Comparison of ENCODE assay signal across 9 cellular contexts in the genomic region with DNA sequence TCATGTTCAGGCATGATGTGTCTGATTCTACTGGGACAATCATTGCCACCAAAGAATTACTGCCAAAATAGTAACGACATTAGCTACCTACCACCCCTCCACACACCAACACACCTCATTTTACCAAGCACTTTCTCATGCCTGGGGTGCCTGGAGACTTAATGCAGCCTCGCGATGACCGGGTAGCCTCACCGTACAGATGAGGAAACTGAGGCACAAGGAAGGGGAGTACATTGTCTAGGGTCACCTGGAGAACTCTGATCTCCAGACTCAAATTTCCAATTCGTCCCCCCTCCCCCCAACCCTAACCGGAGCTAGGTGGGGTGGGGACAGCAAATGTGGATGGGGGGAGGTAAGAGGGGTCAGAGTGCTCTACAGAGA. TPM values are rescaled to one million over a fixed set of nuclear protein-coding genes. Genes with fewer than 3 reads are reported as not detected.
DNase-seq lines count a peak whose midpoint lies in the region; ATAC-seq and TF ChIP-seq lines count a peak whose summit lies in the region.
"Had no signal": no experiment of that assay in that cellular context is flagged by ENCODE, and none has a peak within 500 bp of the region (broad histone marks: within the 10 kb centered on the region; RNA-seq: fewer than 3 reads in every experiment).

No MANE protein-coding gene starts in this region.

- peaks cover 13% of the 10 kb centered on the region for H3K27me3 Mint-ChIP-seq in activated naive CD4-positive, alpha-beta T cell treated with anti-CD3 and anti-CD28 coated beads, Interleukin-2, amount 50 U/mL, for 24 hours
- peaks cover 84% of the 10 kb centered on the region for H3K27me3 Mint-ChIP-seq in activated naive CD4-positive, alpha-beta T cell treated with anti-CD3 and anti-CD28 coated beads, Interleukin-2, amount 10 ng/mL, durations not matched to agents 7 days and 5 days
- peaks cover 48% of the 10 kb centered on the region for H3K27me3 Mint-ChIP-seq in dendritic cell treated with granulocyte-macrophage colony-stimulating factor and Interleukin-4, amounts not matched to agents 40 ng/mL and 50 ng/mL, for 4 days

- no peak for TF ChIP-seq EP300 in transverse colon (IDR thresholded peaks at IDR 0.05; ENCODE audit: low read depth)

- H3K4me1 ChIP-seq in transverse colon = peaks cover 27 to 46% (median 38%) of the 10 kb centered on the region in 4 donors

- H3K4me3 Mint-ChIP-seq in activated naive CD4-positive, alpha-beta T cell treated with anti-CD3 and anti-CD28 coated beads, Interleukin-2, amount 50 U/mL, for 24 hours = peak overlapping the region; percentile 52
- no peak overlapping the region for H3K4me3 Mint-ChIP-seq in activated naive CD4-positive, alpha-beta T cell treated with anti-CD3 and anti-CD28 coated beads, Interleukin-2, amount 10 ng/mL, durations not matched to agents 7 days and 5 days
- peak overlapping the region; percentile 21 for H3K4me3 Mint-ChIP-seq in dendritic cell treated with granulocyte-macrophage colony-stimulating factor and Interleukin-4, amounts not matched to agents 40 ng/mL and 50 ng/mL, for 4 days

- intact Hi-C loops in dendritic cell treated with granulocyte-macrophage colony-stimulating factor and Interleukin-4, amounts not matched to agents 40 ng/mL and 50 ng/mL, for 4 days (cut with micrococcal nuclease) = loop anchor here (1.0 to 5.0 kb wide), 4 partner anchors 25 to 187 kb away; no protein-coding TSS in a partner anchor
- intact Hi-C loops in transverse colon (cut with DNase I; ENCODE audit: low total_unique reads) = loop anchor here (2.0 kb wide), 1 partner anchor 69 kb away; no protein-coding TSS in a partner anchor

- peaks cover 25% of the 10 kb centered on the region for H3K4me1 Mint-ChIP-seq in activated naive CD4-positive, alpha-beta T cell treated with anti-CD3 and anti-CD28 coated beads, Interleukin-2, amount 50 U/mL, for 24 hours
- peaks cover 34% of the 10 kb centered on the region for H3K4me1 Mint-ChIP-seq in activated naive CD4-positive, alpha-beta T cell treated with anti-CD3 and anti-CD28 coated beads, Interleukin-2, amount 10 ng/mL, durations not matched to agents 7 days and 5 days
- peaks cover 31% of the 10 kb centered on the region for H3K4me1 Mint-ChIP-seq in dendritic cell treated with granulocyte-macrophage colony-stimulating factor and Interleukin-4, amounts not matched to agents 40 ng/mL and 50 ng/mL, for 4 days (ENCODE audit: low read depth)

- DNase-seq in activated naive CD4-positive, alpha-beta T cell treated with anti-CD3 and anti-CD28 coated beads, Interleukin-2, amount 10 ng/mL, durations not matched to agents 7 days and 5 days = no peak
- no peak for DNase-seq in transverse colon
- DNase-seq in NCI-H1092 (lab: John Stamatoyannopoulos, UW) = no peak
- no peak for DNase-seq in erythroblast (lab: John Stamatoyannopoulos, UW)

- ATAC-seq in HG03342 (IDR thresholded peaks at IDR 0.05; ENCODE audit: unreplicated experiment) (peak; percentile 9), GM21367 (IDR thresholded peaks at IDR 0.05; ENCODE audit: unreplicated experiment) (no peak)

- H3K9me3 ChIP-seq in transverse colon = no peaks in the 10 kb centered on the region
- H3K9me3 ChIP-seq: SJCRH30 had no signal

- no peaks in the 10 kb centered on the region for H3K9me3 Mint-ChIP-seq in activated naive CD4-positive, alpha-beta T cell treated with anti-CD3 and anti-CD28 coated beads, Interleukin-2, amount 50 U/mL, for 24 hours
- H3K9me3 Mint-ChIP-seq in activated naive CD4-positive, alpha-beta T cell treated with anti-CD3 and anti-CD28 coated beads, Interleukin-2, amount 10 ng/mL, durations not matched to agents 7 days and 5 days = no peaks in the 10 kb centered on the region
- H3K9me3 Mint-ChIP-seq in dendritic cell treated with granulocyte-macrophage colony-stimulating factor and Interleukin-4, amounts not matched to agents 40 ng/mL and 50 ng/mL, for 4 days = no peaks in the 10 kb centered on the region

- CTCF ChIA-PET in activated naive CD4-positive, alpha-beta T cell treated with anti-CD3 and anti-CD28 coated beads, Interleukin-2, amount 10 ng/mL, durations not matched to agents 7 days and 5 days (lab: Charles Lee) = interaction anchor here (0.6 to 6.7 kb wide), 37 partner anchors 11 to 343 kb away, joined by 3 to 108 read pairs (median 6); a partner anchor contains a TSS

- WGBS in transverse colon (ENCODE audit: low coverage in 1 of 2), 2 donors = 0 to 4% methylated on average over 2 to 7 of the region's 7 CpGs

- in situ Hi-C loops in transverse colon (cut with MboI; ENCODE audit: low pct_ligation_motif_present in 1 of 4, low pct_unique_long_range_greater_than_20kb in 1 of 4, low sequenced_read_pairs in 3 of 4) = loop anchor here in 2 of 4 donors (10.0 to 25.0 kb wide), 3 partner anchors 67 to 1055 kb away; a partner anchor contains a TSS

- TF ChIP-seq POLR2A in transverse colon (IDR thresholded peaks at IDR 0.05) = no peak
- TF ChIP-seq POLR2A in erythroblast (IDR thresholded peaks at IDR 0.05; ENCODE audit: low read length) = no peak

- no peaks in the 10 kb centered on the region for H3K36me3 Mint-ChIP-seq in activated naive CD4-positive, alpha-beta T cell treated with anti-CD3 and anti-CD28 coated beads, Interleukin-2, amount 50 U/mL, for 24 hours
- H3K36me3 Mint-ChIP-seq in activated naive CD4-positive, alpha-beta T cell treated with anti-CD3 and anti-CD28 coated beads, Interleukin-2, amount 10 ng/mL, durations not matched to agents 7 days and 5 days = no peaks in the 10 kb centered on the region
- H3K36me3 Mint-ChIP-seq in dendritic cell treated with granulocyte-macrophage colony-stimulating factor and Interleukin-4, amounts not matched to agents 40 ng/mL and 50 ng/mL, for 4 days (ENCODE audit: low read depth) = no peaks in the 10 kb centered on the region

- no peak overlapping the region for H3K27ac Mint-ChIP-seq in activated naive CD4-positive, alpha-beta T cell treated with anti-CD3 and anti-CD28 coated beads, Interleukin-2, amount 50 U/mL, for 24 hours
- H3K27ac Mint-ChIP-seq in activated naive CD4-positive, alpha-beta T cell treated with anti-CD3 and anti-CD28 coated beads, Interleukin-2, amount 10 ng/mL, durations not matched to agents 7 days and 5 days = no peak overlapping the region
- H3K27ac Mint-ChIP-seq in dendritic cell treated with granulocyte-macrophage colony-stimulating factor and Interleukin-4, amounts not matched to agents 40 ng/mL and 50 ng/mL, for 4 days = no peak overlapping the region

- no peak overlapping the region for H3K27ac ChIP-seq in transverse colon
- H3K27ac ChIP-seq: SJCRH30 had no signal

- H3K36me3 ChIP-seq in transverse colon = no peaks in the 10 kb centered on the region
- H3K36me3 ChIP-seq: SJCRH30 had no signal

- H3K4me3 ChIP-seq in transverse colon = no peak overlapping the region

- TF ChIP-seq CTCF in transverse colon (IDR thresholded peaks at IDR 0.05) = peak in 3 of 5 experiments; percentile 3 to 26 (median 5)

- H3K27me3 ChIP-seq in transverse colon = peaks cover 52% of the 10 kb centered on the region

RNA-seq across cellular contexts. Expression of a gene that starts 2.7 kb away (rescaled TPM):
- under 1 TPM in 1 of 4 donors, not detected in 3; 0.48 TPM for total RNA-seq in transverse colon

RNA-seq across cellular contexts. Expression of a gene that starts 30.7 kb away (rescaled TPM):
- total RNA-seq in transverse colon = 10 to 100 TPM in 3 of 4 donors, 1 to 10 TPM in 1; 6.0 to 35.9 (median 19.4) TPM

RNA-seq across cellular contexts. Expression of a gene that starts 57.9 kb away (rescaled TPM):
- total RNA-seq in transverse colon = 10 to 100 TPM in 3 of 4 donors, 1 to 10 TPM in 1; 7.5 to 30.4 (median 15.2) TPM
